Comparison of ENCODE assay signal across 23 cellular contexts in the genomic region with DNA sequence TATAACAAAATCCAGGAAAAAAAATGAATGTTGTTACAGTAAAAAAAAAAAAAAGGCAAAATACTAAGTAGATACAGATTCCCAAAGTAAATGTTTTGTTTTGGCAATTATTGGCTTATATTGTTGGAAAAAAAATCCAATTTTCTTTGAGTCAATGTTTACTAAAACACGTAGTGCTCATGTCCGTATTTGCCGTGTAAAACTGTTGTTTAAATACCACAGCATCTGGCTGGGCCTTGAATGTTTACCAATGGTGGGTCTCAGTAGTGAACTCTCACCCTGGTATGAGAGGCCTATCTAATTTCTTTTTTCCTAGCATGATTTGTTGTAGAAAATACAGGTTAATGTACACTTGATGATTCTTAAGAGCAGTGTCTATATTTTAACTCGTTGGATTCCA. TPM values are rescaled to one million over a fixed set of nuclear protein-coding genes. Genes with fewer than 3 reads are reported as not detected.
DNase-seq lines count a peak whose midpoint lies in the region; ATAC-seq and TF ChIP-seq lines count a peak whose summit lies in the region.
"Had no signal": no experiment of that assay in that cellular context is flagged by ENCODE, and none has a peak within 500 bp of the region (broad histone marks: within the 10 kb centered on the region; RNA-seq: fewer than 3 reads in every experiment).

No MANE protein-coding gene starts in this region.

- H3K27ac Mint-ChIP-seq in effector memory CD8-positive, alpha-beta T cell, result no peak overlapping the region
- no peak overlapping the region for H3K27ac Mint-ChIP-seq in naive thymus-derived CD4-positive, alpha-beta T cell
- H3K27ac Mint-ChIP-seq: HFFc6 had no signal

- H3K36me3 Mint-ChIP-seq in effector memory CD8-positive, alpha-beta T cell (ENCODE audit: insufficient read depth), result no peaks in the 10 kb centered on the region
- H3K36me3 Mint-ChIP-seq in naive thymus-derived CD4-positive, alpha-beta T cell, result no peaks in the 10 kb centered on the region

- in situ Hi-C loops in KBM-7 (cut with MboI; ENCODE audit: low pct_unique_long_range_greater_than_20kb, low sequenced_read_pairs), result no loop called here

- POLR2A ChIA-PET in naive thymus-derived CD4-positive, alpha-beta T cell (lab: Charles Lee), result no interaction called here

- H3K4me1 ChIP-seq in mucosa of descending colon (ENCODE audit: low read depth), result no peaks in the 10 kb centered on the region
- H3K4me1 ChIP-seq in naive thymus-derived CD4-positive, alpha-beta T cell (ENCODE audit: control insufficient read depth in 2 of 2, insufficient read depth in 2 of 2, low read length in 2 of 2), result no peaks in the 10 kb centered on the region

- CTCF ChIA-PET in naive thymus-derived CD4-positive, alpha-beta T cell (lab: Charles Lee), result no interaction called here

- H3K4me3 Mint-ChIP-seq in effector memory CD8-positive, alpha-beta T cell, result no peak overlapping the region
- H3K4me3 Mint-ChIP-seq in naive thymus-derived CD4-positive, alpha-beta T cell, result no peak overlapping the region
- H3K4me3 Mint-ChIP-seq: HFFc6 had no signal

- no peaks in the 10 kb centered on the region for H3K4me1 Mint-ChIP-seq in effector memory CD8-positive, alpha-beta T cell (ENCODE audit: low read depth in 2 of 2)
- H3K4me1 Mint-ChIP-seq in naive thymus-derived CD4-positive, alpha-beta T cell, result peaks cover 0 to 1% (median 0%) of the 10 kb centered on the region in 7 donors

- ATAC-seq in mucosa of descending colon, result peak; percentile 95
- no peak for ATAC-seq in HG02763 (IDR thresholded peaks at IDR 0.05; ENCODE audit: unreplicated experiment)
- ATAC-seq in effector memory CD8-positive, alpha-beta T cell (replicated peaks), result no peak
- ATAC-seq in naive thymus-derived CD4-positive, alpha-beta T cell, result no peak

- H3K9me3 Mint-ChIP-seq in effector memory CD8-positive, alpha-beta T cell, result no peaks in the 10 kb centered on the region
- H3K9me3 Mint-ChIP-seq in naive thymus-derived CD4-positive, alpha-beta T cell, result no peaks in the 10 kb centered on the region
- H3K9me3 Mint-ChIP-seq: HFFc6 had no signal

- H3K36me3 ChIP-seq in mucosa of descending colon (ENCODE audit: low read depth), result no peaks in the 10 kb centered on the region
- H3K36me3 ChIP-seq in naive thymus-derived CD4-positive, alpha-beta T cell (ENCODE audit: control insufficient read depth in 2 of 3, insufficient read depth in 3 of 3, low read length in 3 of 3), result no peaks in the 10 kb centered on the region

- peaks cover 28 to 32% of the 10 kb centered on the region in 2 donors for H3K27me3 Mint-ChIP-seq in effector memory CD8-positive, alpha-beta T cell
- H3K27me3 Mint-ChIP-seq in naive thymus-derived CD4-positive, alpha-beta T cell, result peaks cover 0 to 30% (median 16%) of the 10 kb centered on the region in 5 donors

- intact Hi-C loops in mucosa of descending colon (cut with DNase I, micrococcal nuclease), result no loop called here
- intact Hi-C loops in naive thymus-derived CD4-positive, alpha-beta T cell (cut with micrococcal nuclease), result no loop called here

- H3K9me3 ChIP-seq in mucosa of descending colon, result no peaks in the 10 kb centered on the region
- no peaks in the 10 kb centered on the region for H3K9me3 ChIP-seq in naive thymus-derived CD4-positive, alpha-beta T cell (ENCODE audit: control insufficient read depth in 2 of 3, low read length in 3 of 3)

- peaks cover 0 to 2% of the 10 kb centered on the region in 2 donors for H3K27me3 ChIP-seq in naive thymus-derived CD4-positive, alpha-beta T cell (ENCODE audit: control insufficient read depth in 2 of 2, insufficient read depth in 2 of 2, low read length in 2 of 2)

- no peak overlapping the region for H3K27ac ChIP-seq in naive thymus-derived CD4-positive, alpha-beta T cell (ENCODE audit: low read depth, low read length)
- H3K27ac ChIP-seq: HL-60 had no signal

- DNase-seq in DMS53 (lab: John Stamatoyannopoulos, UW), result peak; percentile 94
- peak; percentile 11 for DNase-seq in LoVo (ENCODE audit: low spot score)
- DNase-seq in NCI-H748 treated with DMSO at 0.1 percent for 48 hours (lab: John Stamatoyannopoulos, UW), result peak; percentile 78
- DNase-seq in mucosa of descending colon, result peak in 1 of 3 donors; percentile 42
- DNase-seq in effector memory CD8-positive, alpha-beta T cell, result no peak
- DNase-seq in naive thymus-derived CD4-positive, alpha-beta T cell, result no peak
- no peak for DNase-seq in KBM-7
- DNase-seq: ACHN, C1 segment of cervical spinal cord, DMS 273 treated with DMSO at 0.1 percent for 48 hours, EL, HFFc6, NCI-H187 treated with DMSO at 0.1 percent for 48 hours, NCI-H2171, NCI-H526, OCI-M1, RPMI8226, SHP77 treated with DMSO at 0.1 percent for 48 hours, T-helper 1 cell, T1000 had no signal

- H3K4me3 ChIP-seq in mucosa of descending colon, result no peak overlapping the region
- H3K4me3 ChIP-seq in naive thymus-derived CD4-positive, alpha-beta T cell (ENCODE audit: low read length), result no peak overlapping the region

- TF ChIP-seq CTCF in mucosa of descending colon (IDR thresholded peaks at IDR 0.05), result no peak

RNA-seq across cellular contexts. Expression of a gene that starts 41.4 kb away (rescaled TPM):
- total RNA-seq in mucosa of descending colon, result under 1 TPM; 0.14 to 0.38 (median 0.19) TPM
- total RNA-seq in naive thymus-derived CD4-positive, alpha-beta T cell, result not detected
- not detected for polyA plus RNA-seq in naive thymus-derived CD4-positive, alpha-beta T cell
- total RNA-seq: H4, HFFc6 had no signal

Comparison
In these comparisons a context has a peak if more than half of its experiments do, and no peak if none do; other contexts are left out.
1. DNase-seq: peak in DMS53 (single experiment), LoVo (single experiment) and NCI-H748 treated with DMSO at 0.1 percent for 48 hours (single experiment); none in effector memory CD8-positive, alpha-beta T cell (0 of 3), naive thymus-derived CD4-positive, alpha-beta T cell (0 of 9) and KBM-7 (single experiment).